23 cellular contexts compared by ENCODE assay signal in the genomic region with DNA sequence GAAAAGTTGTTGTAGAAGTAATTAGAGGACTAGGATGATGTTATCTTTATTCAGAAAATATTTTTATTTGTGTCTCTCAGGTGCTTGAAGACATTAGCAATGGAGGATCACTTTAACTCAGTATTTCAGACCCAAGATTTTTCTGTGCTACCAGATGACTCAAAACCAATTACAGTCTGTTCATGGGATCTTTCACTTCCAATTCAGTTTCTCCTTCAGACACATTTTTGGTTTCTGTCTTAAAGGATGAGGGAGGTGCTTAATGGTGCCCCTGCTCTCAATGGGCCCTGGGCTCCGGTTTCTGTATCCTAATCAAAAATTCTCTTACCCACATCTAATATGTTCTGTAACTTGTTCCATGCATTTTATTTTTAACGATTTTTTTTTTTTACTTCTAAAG. TPM values are rescaled to one million over a fixed set of nuclear protein-coding genes. Genes with fewer than 3 reads are reported as not detected.
DNase-seq lines count a peak whose midpoint lies in the region; ATAC-seq and TF ChIP-seq lines count a peak whose summit lies in the region.
"Had no signal": no experiment of that assay in that cellular context is flagged by ENCODE, and none has a peak within 500 bp of the region (broad histone marks: within the 10 kb centered on the region; RNA-seq: fewer than 3 reads in every experiment).

No MANE protein-coding gene starts in this region.

- H3K27me3 ChIP-seq in MM.1S (replicated peaks; ENCODE audit: insufficient read depth, low read length) (no peaks in the 10 kb centered on the region), PC-3 (ENCODE audit: low read length) (peaks cover 82% of the 10 kb centered on the region)
- H3K27me3 ChIP-seq: BE2C, BLaER1 had no signal

- no peaks in the 10 kb centered on the region for H3K9me2 ChIP-seq in MM.1S (replicated peaks; ENCODE audit: insufficient read depth, low read length)
- no peaks in the 10 kb centered on the region for H3K9me2 ChIP-seq in PC-3 (replicated peaks; ENCODE audit: low read length)

- TF ChIP-seq CTCF in MM.1S (IDR thresholded peaks at IDR 0.05; ENCODE audit: low read length) (no peak), PC-3 (conservative IDR thresholded peaks at IDR 0.05; ENCODE audit: low read depth, low read length) (no peak)

- no TSS peak for BruUV-seq in PC-3 (replicated peaks; lab: Mats Ljungman, UMichigan)

- H3K36me3 Mint-ChIP-seq in activated CD4-positive, alpha-beta T cell treated with anti-CD3 and anti-CD28 coated beads for 36 hours (ENCODE audit: low read depth) = no peaks in the 10 kb centered on the region
- no peaks in the 10 kb centered on the region for H3K36me3 Mint-ChIP-seq in activated CD4-positive, alpha-beta T cell treated with anti-CD3 and anti-CD28 coated beads, Interleukin-2, amount 10 ng/mL, durations not matched to agents 24 days and 14 days (ENCODE audit: low read depth)
- no peaks in the 10 kb centered on the region for H3K36me3 Mint-ChIP-seq in activated T-helper 17 cell treated with anti-CD3 and anti-CD28 coated beads, Interleukin-2, amount 50 U/mL, for 72 hours (ENCODE audit: low read depth)
- H3K36me3 Mint-ChIP-seq: CD14-positive monocyte; CD4-positive, CD25-positive, alpha-beta regulatory T cell had no signal

- no peak overlapping the region for H3K4me2 ChIP-seq in MM.1S (ENCODE audit: low read depth, low read length)
- H3K4me2 ChIP-seq in PC-3 (ENCODE audit: low read length) = no peak overlapping the region
- H3K4me2 ChIP-seq: BLaER1 had no signal

- no peak overlapping the region for H3K4me3 Mint-ChIP-seq in activated CD4-positive, alpha-beta T cell treated with anti-CD3 and anti-CD28 coated beads for 36 hours
- no peak overlapping the region for H3K4me3 Mint-ChIP-seq in activated CD4-positive, alpha-beta T cell treated with anti-CD3 and anti-CD28 coated beads, Interleukin-2, amount 10 ng/mL, durations not matched to agents 24 days and 14 days
- H3K4me3 Mint-ChIP-seq in activated T-helper 17 cell treated with anti-CD3 and anti-CD28 coated beads, Interleukin-2, amount 50 U/mL, for 72 hours = no peak overlapping the region
- H3K4me3 Mint-ChIP-seq: CD4-positive, alpha-beta memory T cell; CD4-positive, CD25-positive, alpha-beta regulatory T cell; CD8-positive, alpha-beta memory T cell had no signal

- H3K79me2 ChIP-seq in MM.1S (ENCODE audit: low read length) (no peaks in the 10 kb centered on the region), PC-3 (ENCODE audit: low read length) (no peaks in the 10 kb centered on the region)

- H3F3A ChIP-seq in MM.1S (ENCODE audit: insufficient read depth, low read length) = no peaks in the 10 kb centered on the region
- H3F3A ChIP-seq in PC-3 (ENCODE audit: low read length, unreplicated experiment) = no peaks in the 10 kb centered on the region

- peaks cover 8% of the 10 kb centered on the region for H3K27me3 Mint-ChIP-seq in activated CD4-positive, alpha-beta T cell treated with anti-CD3 and anti-CD28 coated beads for 36 hours
- H3K27me3 Mint-ChIP-seq in activated CD4-positive, alpha-beta T cell treated with anti-CD3 and anti-CD28 coated beads, Interleukin-2, amount 10 ng/mL, durations not matched to agents 24 days and 14 days = peaks cover 25% of the 10 kb centered on the region
- peaks cover 19% of the 10 kb centered on the region for H3K27me3 Mint-ChIP-seq in activated T-helper 17 cell treated with anti-CD3 and anti-CD28 coated beads, Interleukin-2, amount 50 U/mL, for 72 hours

- no peak for DNase-seq in activated CD4-positive, alpha-beta T cell treated with anti-CD3 and anti-CD28 coated beads for 36 hours
- no peak for DNase-seq in activated CD4-positive, alpha-beta T cell treated with anti-CD3 and anti-CD28 coated beads, Interleukin-2, amount 10 ng/mL, durations not matched to agents 24 days and 14 days
- DNase-seq in MM.1S (peak; percentile 21), PC-3 (no peak), DMS79 (lab: John Stamatoyannopoulos, UW) (no peak)
- DNase-seq: ACHN; BE2C; C1 segment of cervical spinal cord; CD4-positive, alpha-beta memory T cell; CD4-positive, CD25-positive, alpha-beta regulatory T cell; CD8-positive, alpha-beta memory T cell; COR-L47; DMS 273 treated with DMSO at 0.1 percent for 48 hours; DMS153; DMS53; DMS79 treated with DMSO at 0.1 percent for 48 hours; GF-D8 had no signal

- H2AFZ ChIP-seq in MM.1S (ENCODE audit: low read length) (no peak overlapping the region), PC-3 (ENCODE audit: low read length) (no peak overlapping the region)

- intact Hi-C loops in activated CD4-positive, alpha-beta T cell treated with anti-CD3 and anti-CD28 coated beads for 36 hours (cut with DNase I, micrococcal nuclease) = no loop called here
- intact Hi-C loops in activated CD4-positive, alpha-beta T cell treated with anti-CD3 and anti-CD28 coated beads, Interleukin-2, amount 10 ng/mL, durations not matched to agents 24 days and 14 days (cut with micrococcal nuclease) = no loop called here
- intact Hi-C loops in PC-3 (cut with micrococcal nuclease) = no loop called here

- H3K4me1 Mint-ChIP-seq in activated CD4-positive, alpha-beta T cell treated with anti-CD3 and anti-CD28 coated beads for 36 hours = peaks cover 4% of the 10 kb centered on the region
- peaks cover 4% of the 10 kb centered on the region for H3K4me1 Mint-ChIP-seq in activated CD4-positive, alpha-beta T cell treated with anti-CD3 and anti-CD28 coated beads, Interleukin-2, amount 10 ng/mL, durations not matched to agents 24 days and 14 days
- H3K4me1 Mint-ChIP-seq in activated T-helper 17 cell treated with anti-CD3 and anti-CD28 coated beads, Interleukin-2, amount 50 U/mL, for 72 hours = no peaks in the 10 kb centered on the region
- H3K4me1 Mint-ChIP-seq: CD4-positive, alpha-beta memory T cell; CD4-positive, CD25-positive, alpha-beta regulatory T cell; CD8-positive, alpha-beta memory T cell had no signal

- H3K9me3 ChIP-seq in MM.1S (replicated peaks; ENCODE audit: insufficient read depth, low read length) (no peaks in the 10 kb centered on the region), PC-3 (ENCODE audit: low read length) (no peaks in the 10 kb centered on the region)
- H3K9me3 ChIP-seq: BE2C had no signal

- CTCF ChIA-PET in activated CD4-positive, alpha-beta T cell treated with anti-CD3 and anti-CD28 coated beads for 36 hours (lab: Charles Lee) = no interaction called here
- CTCF ChIA-PET in PC-3 (lab: Charles Lee) = no interaction called here

- ATAC-seq in activated CD4-positive, alpha-beta T cell treated with anti-CD3 and anti-CD28 coated beads for 36 hours = peak; percentile 51
- peak; percentile 38 for ATAC-seq in activated T-helper 17 cell treated with anti-CD3 and anti-CD28 coated beads, Interleukin-2, amount 50 U/mL, for 72 hours (replicated peaks)
- ATAC-seq in PC-3 (no peak), GM21528 (IDR thresholded peaks at IDR 0.05; ENCODE audit: low FRiP score, unreplicated experiment) (no peak)
- ATAC-seq: GM12878 had no signal

- H3K27ac ChIP-seq in MM.1S (ENCODE audit: low read length) (no peak overlapping the region), PC-3 (ENCODE audit: low read length) (no peak overlapping the region)
- H3K27ac ChIP-seq: 22Rv1, BLaER1 had no signal

- H3K27ac Mint-ChIP-seq in activated CD4-positive, alpha-beta T cell treated with anti-CD3 and anti-CD28 coated beads for 36 hours = no peak overlapping the region
- no peak overlapping the region for H3K27ac Mint-ChIP-seq in activated CD4-positive, alpha-beta T cell treated with anti-CD3 and anti-CD28 coated beads, Interleukin-2, amount 10 ng/mL, durations not matched to agents 24 days and 14 days
- no peak overlapping the region for H3K27ac Mint-ChIP-seq in activated T-helper 17 cell treated with anti-CD3 and anti-CD28 coated beads, Interleukin-2, amount 50 U/mL, for 72 hours
- H3K27ac Mint-ChIP-seq: CD4-positive, alpha-beta memory T cell; CD4-positive, CD25-positive, alpha-beta regulatory T cell had no signal

- POLR2A ChIA-PET in activated CD4-positive, alpha-beta T cell treated with anti-CD3 and anti-CD28 coated beads for 36 hours (lab: Charles Lee) = no interaction called here
- POLR2A ChIA-PET in PC-3 (lab: Charles Lee; ENCODE audit: unreplicated experiment) = no interaction called here

- no peaks in the 10 kb centered on the region for H3K4me1 ChIP-seq in MM.1S (ENCODE audit: low read length)
- no peaks in the 10 kb centered on the region for H3K4me1 ChIP-seq in PC-3 (ENCODE audit: insufficient read depth, low read length)
- H3K4me1 ChIP-seq: BE2C, BLaER1 had no signal

- H3K9ac ChIP-seq in MM.1S (ENCODE audit: low read length) (no peak overlapping the region), PC-3 (ENCODE audit: low read length) (no peak overlapping the region)
- H3K9ac ChIP-seq: BLaER1 had no signal

- H4K20me1 ChIP-seq in MM.1S (ENCODE audit: insufficient read depth, low read length) (no peaks in the 10 kb centered on the region), PC-3 (ENCODE audit: low read length) (no peaks in the 10 kb centered on the region)
- H4K20me1 ChIP-seq: BLaER1 had no signal

- no peaks in the 10 kb centered on the region for H3K36me3 ChIP-seq in MM.1S (replicated peaks; ENCODE audit: insufficient read depth, low read length)
- H3K36me3 ChIP-seq in PC-3 (ENCODE audit: low read depth, low read length) = no peaks in the 10 kb centered on the region
- H3K36me3 ChIP-seq: BE2C had no signal

- peaks cover 21% of the 10 kb centered on the region for H3K9me3 Mint-ChIP-seq in activated CD4-positive, alpha-beta T cell treated with anti-CD3 and anti-CD28 coated beads for 36 hours (ENCODE audit: low read depth)
- peaks cover 8% of the 10 kb centered on the region for H3K9me3 Mint-ChIP-seq in activated CD4-positive, alpha-beta T cell treated with anti-CD3 and anti-CD28 coated beads, Interleukin-2, amount 10 ng/mL, durations not matched to agents 24 days and 14 days
- no peaks in the 10 kb centered on the region for H3K9me3 Mint-ChIP-seq in activated T-helper 17 cell treated with anti-CD3 and anti-CD28 coated beads, Interleukin-2, amount 50 U/mL, for 72 hours

- no peak overlapping the region for H3K4me3 ChIP-seq in MM.1S (ENCODE audit: low read length)
- no peak overlapping the region for H3K4me3 ChIP-seq in PC-3 (ENCODE audit: low read length)
- H3K4me3 ChIP-seq: BLaER1, GM12878 had no signal

RNA-seq across cellular contexts. Expression of gene HDAC4, which starts 53.7 kb away (rescaled TPM):
- total RNA-seq in activated CD4-positive, alpha-beta T cell treated with anti-CD3 and anti-CD28 coated beads for 36 hours = 10 to 100 TPM; 25.4 to 30.4 TPM
- 44.7 and 45.9 TPM in 2 replicates for total RNA-seq in activated CD4-positive, alpha-beta T cell treated with anti-CD3 and anti-CD28 coated beads, Interleukin-2, amount 10 ng/mL, durations not matched to agents 24 days and 14 days
- 10 to 100 TPM; 34.3 to 52.9 TPM for total RNA-seq in activated T-helper 17 cell treated with anti-CD3 and anti-CD28 coated beads, Interleukin-2, amount 50 U/mL, for 72 hours
- 8.5 and 20.0 TPM in 2 replicates for total RNA-seq in PC-3 (2014; rRNA removed)

Comparison
In these comparisons a context has a peak if more than half of its experiments do, and no peak if none do; other contexts are left out.
1. ATAC-seq: peak in activated CD4-positive, alpha-beta T cell treated with anti-CD3 and anti-CD28 coated beads for 36 hours (single experiment) and activated T-helper 17 cell treated with anti-CD3 and anti-CD28 coated beads, Interleukin-2, amount 50 U/mL, for 72 hours (single experiment); none in PC-3 (single experiment) and GM21528 (single experiment).